22 cellular contexts compared by ENCODE assay signal in the genomic region with DNA sequence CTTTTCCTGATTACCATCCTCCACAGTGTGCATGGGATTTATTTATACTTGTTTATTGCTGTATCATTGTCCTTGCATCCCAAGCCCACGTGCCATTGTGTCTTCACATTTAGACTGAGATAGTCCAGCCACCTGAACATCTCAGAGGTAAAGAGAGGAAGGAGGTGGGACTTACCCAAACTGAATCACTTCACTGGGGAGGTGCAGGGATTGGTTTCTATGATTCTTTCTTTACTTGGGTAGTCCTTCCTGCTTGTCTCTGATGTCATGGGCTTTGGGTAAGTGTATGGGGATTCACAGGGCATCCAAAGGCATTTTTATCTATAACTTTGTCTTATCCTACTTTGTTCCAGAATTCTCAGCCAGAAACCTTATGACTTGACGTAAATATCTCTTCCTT.
DNase-seq lines count a peak whose midpoint lies in the region; ATAC-seq, FAIRE-seq and TF ChIP-seq lines count a peak whose summit lies in the region.
"Had no signal": no experiment of that assay in that cellular context is flagged by ENCODE, and none has a peak within 500 bp of the region (broad histone marks: within the 10 kb centered on the region; RNA-seq: fewer than 3 reads in every experiment).

No MANE protein-coding gene starts in this region.

- peaks cover 64% of the 10 kb centered on the region for H3K27me3 ChIP-seq in osteoblast (ENCODE audit: insufficient read depth, low read length)
- H3K27me3 ChIP-seq in HepG2 (ENCODE audit: control insufficient read depth in 1 of 2, insufficient read depth in 2 of 2, low read length in 2 of 2), result no peaks in the 10 kb centered on the region; a peak in 1 of 5 replicates
- H3K27me3 ChIP-seq: SJSA1 had no signal

- H3K36me3 Mint-ChIP-seq in activated CD8-positive, alpha-beta T cell treated with anti-CD3 and anti-CD28 coated beads for 36 hours (ENCODE audit: low read depth), result no peaks in the 10 kb centered on the region
- H3K36me3 Mint-ChIP-seq in activated CD8-positive, alpha-beta T cell treated with anti-CD3 and anti-CD28 coated beads, Interleukin-2, amount 10 ng/mL, durations not matched to agents 7 days and 5 days (ENCODE audit: low read depth), result no peaks in the 10 kb centered on the region
- peaks cover 23% of the 10 kb centered on the region for H3K36me3 Mint-ChIP-seq in Calu3 (ENCODE audit: insufficient read depth, unreplicated experiment)
- H3K36me3 Mint-ChIP-seq in activated naive CD8-positive, alpha-beta T cell treated with anti-CD3 and anti-CD28 coated beads for 36 hours, result peaks cover 5% of the 10 kb centered on the region
- H3K36me3 Mint-ChIP-seq: IgD-negative memory B cell had no signal

- peaks cover 43% of the 10 kb centered on the region for H3K4me1 Mint-ChIP-seq in activated CD8-positive, alpha-beta T cell treated with anti-CD3 and anti-CD28 coated beads for 36 hours (ENCODE audit: low read depth)
- H3K4me1 Mint-ChIP-seq in activated CD8-positive, alpha-beta T cell treated with anti-CD3 and anti-CD28 coated beads, Interleukin-2, amount 10 ng/mL, durations not matched to agents 7 days and 5 days (ENCODE audit: low read depth), result peaks cover 25% of the 10 kb centered on the region
- peaks cover 78% of the 10 kb centered on the region for H3K4me1 Mint-ChIP-seq in Calu3 (ENCODE audit: low read depth, unreplicated experiment)
- H3K4me1 Mint-ChIP-seq in activated naive CD8-positive, alpha-beta T cell treated with anti-CD3 and anti-CD28 coated beads for 36 hours, result peaks cover 44% of the 10 kb centered on the region

- in situ Hi-C loops in HepG2 (cut with HindIII; ENCODE audit: extremely low pct_ligation_motif_present, low pct_unique_long_range_greater_than_20kb), result loop anchor here (5.0 kb wide), 1 partner anchor 34 kb away; no protein-coding TSS in a partner anchor

- no peaks in the 10 kb centered on the region for H3K36me3 ChIP-seq in osteoblast (ENCODE audit: insufficient read depth, low read length)
- no peaks in the 10 kb centered on the region for H3K36me3 ChIP-seq in HepG2 (replicated peaks in 1 of 2; ENCODE audit: control insufficient read depth in 1 of 2, insufficient read depth in 2 of 2, low read length in 2 of 2)
- H3K36me3 ChIP-seq: SJSA1 had no signal

- no peak overlapping the region for H3K27ac ChIP-seq in osteoblast (ENCODE audit: low read depth, low read length)
- H3K27ac ChIP-seq in HepG2 (ENCODE audit: extremely low read length, insufficient read depth, low read length), result no peak overlapping the region
- H3K27ac ChIP-seq: KMS-11, SJSA1 had no signal

- BruUV-seq in Calu3 (replicated peaks; lab: Mats Ljungman, UMichigan) (no TSS peak), HepG2 (replicated peaks; lab: Mats Ljungman, UMichigan) (no TSS peak)

- H3K4me3 Mint-ChIP-seq in activated CD8-positive, alpha-beta T cell treated with anti-CD3 and anti-CD28 coated beads for 36 hours, result no peak overlapping the region
- H3K4me3 Mint-ChIP-seq in activated CD8-positive, alpha-beta T cell treated with anti-CD3 and anti-CD28 coated beads, Interleukin-2, amount 10 ng/mL, durations not matched to agents 7 days and 5 days, result no peak overlapping the region
- no peak overlapping the region for H3K4me3 Mint-ChIP-seq in Calu3 (ENCODE audit: low read depth, unreplicated experiment)
- H3K4me3 Mint-ChIP-seq in activated naive CD8-positive, alpha-beta T cell treated with anti-CD3 and anti-CD28 coated beads for 36 hours, result no peak overlapping the region
- H3K4me3 Mint-ChIP-seq: IgD-negative memory B cell had no signal

- H3K9ac ChIP-seq in HepG2 (ENCODE audit: insufficient read depth, low read depth, low read length), result no peak overlapping the region
- H3K9ac ChIP-seq: KMS-11 had no signal

- ATAC-seq in activated CD8-positive, alpha-beta T cell treated with anti-CD3 and anti-CD28 coated beads for 36 hours, result peak; percentile 52
- no peak for ATAC-seq in activated CD8-positive, alpha-beta T cell treated with anti-CD3 and anti-CD28 coated beads, Interleukin-2, amount 10 ng/mL, durations not matched to agents 7 days and 5 days
- no peak for ATAC-seq in HepG2

- H3K9me3 ChIP-seq in osteoblast (ENCODE audit: low read depth, low read length) (no peaks in the 10 kb centered on the region), HepG2 (ENCODE audit: low read length) (no peaks in the 10 kb centered on the region)
- H3K9me3 ChIP-seq: SJSA1 had no signal

- no peaks in the 10 kb centered on the region for H4K20me1 ChIP-seq in osteoblast (ENCODE audit: insufficient read depth, low read length)
- no peaks in the 10 kb centered on the region for H4K20me1 ChIP-seq in HepG2 (ENCODE audit: insufficient read depth, low read length)

- TF ChIP-seq EP300 in HepG2 (IDR thresholded peaks at IDR 0.05; ENCODE audit: low read depth in 2 of 2, low read length in 2 of 2) (no peak), HepG2 (CRISPR knock-in tag; IDR thresholded peaks at IDR 0.05; ENCODE audit: borderline replicate concordance) (no peak)

- CTCF ChIA-PET in activated CD8-positive, alpha-beta T cell treated with anti-CD3 and anti-CD28 coated beads for 36 hours (lab: Charles Lee), result interaction anchor here (1.2 kb wide), 1 partner anchor 10 kb away, joined by 3 read pairs; no protein-coding TSS in a partner anchor
- CTCF ChIA-PET in activated CD8-positive, alpha-beta T cell treated with anti-CD3 and anti-CD28 coated beads, Interleukin-2, amount 10 ng/mL, durations not matched to agents 7 days and 5 days (lab: Charles Lee), result no interaction called here
- CTCF ChIA-PET in Calu3 (lab: Charles Lee), result no interaction called here
- CTCF ChIA-PET in HepG2 (lab: Yijun Ruan, JAX; ENCODE audit: low intra/inter-chr PET ratio, low total read pairs), result no interaction called here

- no peak for TF ChIP-seq CTCF in activated CD8-positive, alpha-beta T cell treated with anti-CD3 and anti-CD28 coated beads for 36 hours (IDR thresholded peaks at IDR 0.05)
- TF ChIP-seq CTCF in Calu3 (IDR thresholded peaks at IDR 0.05; ENCODE audit: unreplicated experiment) (no peak), osteoblast (IDR thresholded peaks at IDR 0.05; ENCODE audit: extremely low read depth, low read depth, low read length) (no peak), HepG2 (CRISPR knock-in tag; IDR thresholded peaks at IDR 0.05) (no peak)

- no peak for TF ChIP-seq RAD21 in HepG2 (CRISPR knock-in tag; IDR thresholded peaks at IDR 0.05)

- H3K27me3 Mint-ChIP-seq in activated CD8-positive, alpha-beta T cell treated with anti-CD3 and anti-CD28 coated beads for 36 hours, result peaks cover 43% of the 10 kb centered on the region
- peaks cover 61% of the 10 kb centered on the region for H3K27me3 Mint-ChIP-seq in activated CD8-positive, alpha-beta T cell treated with anti-CD3 and anti-CD28 coated beads, Interleukin-2, amount 10 ng/mL, durations not matched to agents 7 days and 5 days (ENCODE audit: low read depth)
- H3K27me3 Mint-ChIP-seq in Calu3 (ENCODE audit: unreplicated experiment), result no peaks in the 10 kb centered on the region
- peaks cover 69% of the 10 kb centered on the region for H3K27me3 Mint-ChIP-seq in activated naive CD8-positive, alpha-beta T cell treated with anti-CD3 and anti-CD28 coated beads for 36 hours

- H3K27ac Mint-ChIP-seq in activated CD8-positive, alpha-beta T cell treated with anti-CD3 and anti-CD28 coated beads for 36 hours, result no peak overlapping the region
- no peak overlapping the region for H3K27ac Mint-ChIP-seq in activated CD8-positive, alpha-beta T cell treated with anti-CD3 and anti-CD28 coated beads, Interleukin-2, amount 10 ng/mL, durations not matched to agents 7 days and 5 days
- H3K27ac Mint-ChIP-seq in Calu3 (ENCODE audit: unreplicated experiment), result peak overlapping the region; percentile 4
- H3K27ac Mint-ChIP-seq in activated naive CD8-positive, alpha-beta T cell treated with anti-CD3 and anti-CD28 coated beads for 36 hours, result peak overlapping the region; percentile 4
- H3K27ac Mint-ChIP-seq: IgD-negative memory B cell had no signal

- H3K4me3 ChIP-seq in osteoblast (ENCODE audit: insufficient read depth, low read length) (no peak overlapping the region), HepG2 (replicated peaks in 1 of 3; ENCODE audit: insufficient read depth in 1 of 3, low read depth in 2 of 3, low read length in 3 of 3) (no peak overlapping the region)
- H3K4me3 ChIP-seq: SJSA1 had no signal

- no peak for FAIRE-seq in HepG2 (lab: Jason Lieb, UNC)
- FAIRE-seq: D721Med, GM19239, H1 had no signal

- TF ChIP-seq POLR2A in HepG2 (IDR thresholded peaks at IDR 0.05; ENCODE audit: insufficient read depth in 1 of 2, low read depth in 2 of 2, low read length in 2 of 2), result no peak

- POLR2A ChIA-PET in activated CD8-positive, alpha-beta T cell treated with anti-CD3 and anti-CD28 coated beads for 36 hours (lab: Charles Lee), result no interaction called here
- POLR2A ChIA-PET in activated CD8-positive, alpha-beta T cell treated with anti-CD3 and anti-CD28 coated beads, Interleukin-2, amount 10 ng/mL, durations not matched to agents 7 days and 5 days (lab: Charles Lee), result no interaction called here
- POLR2A ChIA-PET in HepG2 (lab: Yijun Ruan, JAX), result no interaction called here

- intact Hi-C loops in activated CD8-positive, alpha-beta T cell treated with anti-CD3 and anti-CD28 coated beads for 36 hours (cut with micrococcal nuclease), result no loop called here
- intact Hi-C loops in Calu3 (cut with micrococcal nuclease; ENCODE audit: unreplicated experiment) (no loop called here), HepG2 (cut with micrococcal nuclease; ENCODE audit: unreplicated experiment) (loop anchor here (5.0 kb wide), 1 partner anchor 49 kb away; no protein-coding TSS in a partner anchor)

- peak; percentile 11 for DNase-seq in activated CD8-positive, alpha-beta T cell treated with anti-CD3 and anti-CD28 coated beads for 36 hours
- no peak for DNase-seq in activated CD8-positive, alpha-beta T cell treated with anti-CD3 and anti-CD28 coated beads, Interleukin-2, amount 10 ng/mL, durations not matched to agents 7 days and 5 days
- DNase-seq in Calu3 (no peak), osteoblast (ENCODE audit: insufficient read length, low spot score, missing footprints) (peak; percentile 32), HepG2 (ENCODE audit: low spot score) (no peak), glomerular visceral epithelial cell (ENCODE audit: extremely low spot score) (no peak)
- no peak for DNase-seq in activated naive CD8-positive, alpha-beta T cell treated with anti-CD3 and anti-CD28 coated beads for 36 hours
- DNase-seq: HCEC 1CT, MM.1S, NCI-H1694, NCI-H2081, NCI-H226, NCI-H510A, NCI-H69, Right ventricle myocardium superior, RPMI8226 had no signal

- H3K79me2 ChIP-seq in osteoblast (ENCODE audit: insufficient read depth, low read length) (no peaks in the 10 kb centered on the region), HepG2 (ENCODE audit: insufficient read depth, low read length) (peaks cover 44% of the 10 kb centered on the region)

- H3K4me2 ChIP-seq in osteoblast (ENCODE audit: insufficient read depth, low read length), result no peak overlapping the region
- H3K4me2 ChIP-seq in HepG2 (ENCODE audit: low read depth, low read length), result no peak overlapping the region
- H3K4me2 ChIP-seq: KMS-11 had no signal

- no peaks in the 10 kb centered on the region for H3K4me1 ChIP-seq in osteoblast (ENCODE audit: insufficient read depth, low read length)
- H3K4me1 ChIP-seq in HepG2 (ENCODE audit: insufficient read depth, low read length), result peaks cover 63% of the 10 kb centered on the region

- WGBS in HepG2 (ENCODE audit: low lambda C conversion rate), result 100% methylated on average over 2 of the region's 2 CpGs

- no peaks in the 10 kb centered on the region for H3K9me3 Mint-ChIP-seq in activated CD8-positive, alpha-beta T cell treated with anti-CD3 and anti-CD28 coated beads for 36 hours
- H3K9me3 Mint-ChIP-seq in activated CD8-positive, alpha-beta T cell treated with anti-CD3 and anti-CD28 coated beads, Interleukin-2, amount 10 ng/mL, durations not matched to agents 7 days and 5 days (ENCODE audit: insufficient read depth), result no peaks in the 10 kb centered on the region
- H3K9me3 Mint-ChIP-seq in Calu3 (ENCODE audit: low read depth, unreplicated experiment), result no peaks in the 10 kb centered on the region
- H3K9me3 Mint-ChIP-seq in activated naive CD8-positive, alpha-beta T cell treated with anti-CD3 and anti-CD28 coated beads for 36 hours, result no peaks in the 10 kb centered on the region
- H3K9me3 Mint-ChIP-seq: IgD-negative memory B cell had no signal

- H2AFZ ChIP-seq in osteoblast (ENCODE audit: low read length) (no peak overlapping the region), HepG2 (ENCODE audit: low read length) (no peak overlapping the region)

Comparison
In these comparisons a context has a peak if more than half of its experiments do, and no peak if none do; other contexts are left out.
1. DNase-seq: peak in activated CD8-positive, alpha-beta T cell treated with anti-CD3 and anti-CD28 coated beads for 36 hours (single experiment) and osteoblast (single experiment); none in activated CD8-positive, alpha-beta T cell treated with anti-CD3 and anti-CD28 coated beads, Interleukin-2, amount 10 ng/mL, durations not matched to agents 7 days and 5 days (single experiment), Calu3 (single experiment), activated naive CD8-positive, alpha-beta T cell treated with anti-CD3 and anti-CD28 coated beads for 36 hours (single experiment), HepG2 (single experiment) and glomerular visceral epithelial cell (single experiment).
2. H3K27ac Mint-ChIP-seq: peak in Calu3 (single experiment) and activated naive CD8-positive, alpha-beta T cell treated with anti-CD3 and anti-CD28 coated beads for 36 hours (single experiment); none in activated CD8-positive, alpha-beta T cell treated with anti-CD3 and anti-CD28 coated beads for 36 hours (single experiment) and activated CD8-positive, alpha-beta T cell treated with anti-CD3 and anti-CD28 coated beads, Interleukin-2, amount 10 ng/mL, durations not matched to agents 7 days and 5 days (single experiment).